15 cellular contexts compared by ENCODE assay signal in genomic region chr2:174585111-174585510, GRCh38. TPM values are rescaled to one million over a fixed set of nuclear protein-coding genes. Genes with fewer than 3 reads are reported as not detected.
A peak's percentile ranks its signal among the peaks of the same experiment; 100 is the strongest.
DNase-seq lines count a peak whose midpoint lies in the region; ATAC-seq and TF ChIP-seq lines count a peak whose summit lies in the region.
"Had no signal": no experiment of that assay in that cellular context is flagged by ENCODE, and none has a peak within 500 bp of the region (broad histone marks: within the 10 kb centered on the region; RNA-seq: fewer than 3 reads in every experiment).

No MANE protein-coding gene starts in this region.

- H3K4me3 Mint-ChIP-seq in effector memory CD8-positive, alpha-beta T cell, result peak overlapping the region; percentile 12 to 91
- H3K4me3 Mint-ChIP-seq in type B pancreatic cell, result peak overlapping the region; percentile 17

- H3K9me3 ChIP-seq in cardiac muscle cell (ENCODE audit: low read depth), result no peaks in the 10 kb centered on the region
- H3K9me3 ChIP-seq in WERI-Rb-1 (ENCODE audit: severe bottlenecking), result no peaks in the 10 kb centered on the region
- H3K9me3 ChIP-seq: transverse colon had no signal

- TF ChIP-seq CTCF in cardiac muscle cell (IDR thresholded peaks at IDR 0.05; ENCODE audit: low read depth, low read length) (no peak), type B pancreatic cell (conservative IDR thresholded peaks at IDR 0.05) (no peak), WERI-Rb-1 (IDR thresholded peaks at IDR 0.05; ENCODE audit: low read depth, low read length) (no peak)

- peaks cover 66 to 80% of the 10 kb centered on the region in 2 donors for H3K4me1 Mint-ChIP-seq in effector memory CD8-positive, alpha-beta T cell (ENCODE audit: low read depth in 2 of 2)
- H3K4me1 Mint-ChIP-seq in type B pancreatic cell (ENCODE audit: unreplicated experiment), result peaks cover 27% of the 10 kb centered on the region

- H3K27ac ChIP-seq in cardiac muscle cell (peak overlapping the region; percentile 36), WERI-Rb-1 (no peak overlapping the region)

- DNase-seq in cardiac muscle cell (ENCODE audit: low read depth in 1 of 2, low spot score in 1 of 2), result no peak
- no peak for DNase-seq in left ventricle myocardium superior
- DNase-seq in NCI-H446 treated with DMSO at 0.1 percent for 48 hours (lab: John Stamatoyannopoulos, UW), result peak; percentile 16
- no peak for DNase-seq in effector memory CD8-positive, alpha-beta T cell
- DNase-seq in type B pancreatic cell (ENCODE audit: extremely low spot score, unreplicated experiment), result no peak
- no peak for DNase-seq in WERI-Rb-1
- no peak for DNase-seq in pons (ENCODE audit: low spot score)
- no peak for DNase-seq in stimulated activated CD8-positive, alpha-beta memory T cell treated with anti-CD3 and anti-CD28 coated beads, Interleukin-4, amount 100 ng/mL, for 48 hours
- DNase-seq: activated CD4-positive, alpha-beta T cell treated with anti-CD3 and anti-CD28 coated beads, Interleukin-2, amount 50 U/mL, for 1 hour; activated naive CD4-positive, alpha-beta T cell treated with Interleukin-2 at 50 U/mL for 16 hours; EL; islet precursor cell; MV-4-11; T-helper 1 cell; transverse colon had no signal

- H3K9me3 Mint-ChIP-seq in effector memory CD8-positive, alpha-beta T cell, result no peaks in the 10 kb centered on the region
- H3K9me3 Mint-ChIP-seq in type B pancreatic cell, result no peaks in the 10 kb centered on the region

- H3K27me3 ChIP-seq in cardiac muscle cell, result no peaks in the 10 kb centered on the region
- H3K27me3 ChIP-seq in WERI-Rb-1 (ENCODE audit: insufficient read depth, low read depth, severe bottlenecking), result no peaks in the 10 kb centered on the region
- H3K27me3 ChIP-seq: transverse colon had no signal

- peak overlapping the region; percentile 98 to 100 for H3K27ac Mint-ChIP-seq in effector memory CD8-positive, alpha-beta T cell
- H3K27ac Mint-ChIP-seq in type B pancreatic cell, result no peak overlapping the region

- H3K36me3 ChIP-seq in cardiac muscle cell, result no peaks in the 10 kb centered on the region
- no peaks in the 10 kb centered on the region for H3K36me3 ChIP-seq in WERI-Rb-1

- no peak for ATAC-seq in left ventricle myocardium superior
- ATAC-seq in effector memory CD8-positive, alpha-beta T cell (replicated peaks), result no peak

- no peaks in the 10 kb centered on the region for H3K27me3 Mint-ChIP-seq in effector memory CD8-positive, alpha-beta T cell
- H3K27me3 Mint-ChIP-seq in type B pancreatic cell, result no peaks in the 10 kb centered on the region

- peaks cover 4% of the 10 kb centered on the region for H3K4me1 ChIP-seq in cardiac muscle cell (ENCODE audit: low read depth)

- H3K4me3 ChIP-seq in cardiac muscle cell (no peak overlapping the region), WERI-Rb-1 (ENCODE audit: low read depth, low read length) (no peak overlapping the region)
- H3K4me3 ChIP-seq: transverse colon had no signal

- intact Hi-C loops in left ventricle myocardium superior (cut with micrococcal nuclease), result no loop called here

- H3K36me3 Mint-ChIP-seq in effector memory CD8-positive, alpha-beta T cell (ENCODE audit: insufficient read depth), result peaks cover 84% of the 10 kb centered on the region
- H3K36me3 Mint-ChIP-seq in type B pancreatic cell, result no peaks in the 10 kb centered on the region

RNA-seq across cellular contexts. Expression of gene WIPF1, which starts 12.5 kb away (rescaled TPM):
- total RNA-seq in cardiac muscle cell (6.0 and 16.7 TPM in 2 replicates), left ventricle myocardium superior (15.2 TPM), type B pancreatic cell (ENCODE audit: low replicate concordance) (7.0 and 19.2 TPM in 2 replicates)
- polyA plus RNA-seq in cardiac muscle cell, result 8.3 and 18.3 TPM in 2 replicates
